ENCODE assay signal across 8 cellular contexts in genomic region chr2:66576381-66577330, GRCh38.
DNase-seq lines count a peak whose midpoint lies in the region; ATAC-seq, FAIRE-seq and TF ChIP-seq lines count a peak whose summit lies in the region.

No MANE protein-coding gene starts in this region.

- intact Hi-C loops in body of pancreas (cut with DNase I) = loop anchor here (5.0 kb wide), 1 partner anchor 144 kb away; no protein-coding TSS in a partner anchor
- intact Hi-C loops in CD4-positive, alpha-beta memory T cell (cut with micrococcal nuclease) = no loop called here

- no peaks in the 10 kb centered on the region for H3K79me2 ChIP-seq in keratinocyte (ENCODE audit: control insufficient read depth, insufficient read depth, low read length)

- CTCF ChIA-PET in CD4-positive, alpha-beta memory T cell (lab: Charles Lee; ENCODE audit: partially characterized antibody) = no interaction called here

- TF ChIP-seq CTCF in HFFc6 (IDR thresholded peaks at IDR 0.05) (no peak), body of pancreas (IDR thresholded peaks at IDR 0.05) (peak in 1 of 7 experiments; percentile 17), keratinocyte (optimal IDR thresholded peaks at IDR 0.05 in 1 of 3, IDR thresholded peaks at IDR 0.05 in 1 of 3, conservative IDR thresholded peaks at IDR 0.05 in 1 of 3; ENCODE audit: extremely low read depth in 1 of 3, insufficient read depth in 2 of 3, low read length in 3 of 3) (no peak)

- POLR2A ChIA-PET in CD4-positive, alpha-beta memory T cell (lab: Charles Lee; ENCODE audit: partially characterized antibody) = no interaction called here

- H3K9me3 ChIP-seq in body of pancreas (no peaks in the 10 kb centered on the region), keratinocyte (ENCODE audit: control insufficient read depth, low read depth, low read length) (no peaks in the 10 kb centered on the region)
- H3K9me3 ChIP-seq in CD4-positive, alpha-beta memory T cell (ENCODE audit: control insufficient read depth in 1 of 2, low read length in 2 of 2) = no peaks in the 10 kb centered on the region

- peaks cover 7% of the 10 kb centered on the region for H3K36me3 Mint-ChIP-seq in HFFc6 (ENCODE audit: low read depth)
- peaks cover 0 to under 1% of the 10 kb centered on the region in 2 donors for H3K36me3 Mint-ChIP-seq in stimulated activated naive B cell treated with anti-CD40 and anti-IgM and Interleukin-4, amounts not matched to agents 10 μg/mL and 1 μg/mL and 100 μg/mL, for 72 hours
- H3K36me3 Mint-ChIP-seq in CD4-positive, alpha-beta memory T cell = no peaks in the 10 kb centered on the region

- no peak overlapping the region; the same call in 1 of the 2 replicates for H3K27ac Mint-ChIP-seq in HFFc6
- peak overlapping the region; percentile 79 for H3K27ac Mint-ChIP-seq in stimulated activated naive B cell treated with anti-CD40 and anti-IgM and Interleukin-4, amounts not matched to agents 10 μg/mL and 1 μg/mL and 100 μg/mL, for 72 hours
- no peak overlapping the region for H3K27ac Mint-ChIP-seq in CD4-positive, alpha-beta memory T cell

- H3K4me2 ChIP-seq in keratinocyte (ENCODE audit: control insufficient read depth, extremely low read depth, insufficient read depth, low read depth, low read length) = peak overlapping the region; percentile 98

- 0% methylated on average over 27 to 45 of the region's 45 CpGs for WGBS in body of pancreas, 2 donors

- peaks cover 27% of the 10 kb centered on the region for H3K27me3 Mint-ChIP-seq in HFFc6 (ENCODE audit: insufficient read depth)
- H3K27me3 Mint-ChIP-seq in stimulated activated naive B cell treated with anti-CD40 and anti-IgM and Interleukin-4, amounts not matched to agents 10 μg/mL and 1 μg/mL and 100 μg/mL, for 72 hours = peaks cover 56 to 60% of the 10 kb centered on the region in 2 donors
- H3K27me3 Mint-ChIP-seq in CD4-positive, alpha-beta memory T cell = peaks cover 35 to 49% of the 10 kb centered on the region in 2 donors

- peak in 2 of 3 donors; percentile 60 to 67 for TF ChIP-seq POLR2A in body of pancreas (IDR thresholded peaks at IDR 0.05)

- no peak overlapping the region for H3K4me3 Mint-ChIP-seq in HFFc6
- peak overlapping the region; percentile 56 to 60 for H3K4me3 Mint-ChIP-seq in stimulated activated naive B cell treated with anti-CD40 and anti-IgM and Interleukin-4, amounts not matched to agents 10 μg/mL and 1 μg/mL and 100 μg/mL, for 72 hours
- H3K4me3 Mint-ChIP-seq in CD4-positive, alpha-beta memory T cell = no peak overlapping the region

- H3K4me1 Mint-ChIP-seq in HFFc6 (ENCODE audit: low read depth) = peaks cover 81% of the 10 kb centered on the region
- peaks cover 27 to 36% of the 10 kb centered on the region in 2 donors for H3K4me1 Mint-ChIP-seq in stimulated activated naive B cell treated with anti-CD40 and anti-IgM and Interleukin-4, amounts not matched to agents 10 μg/mL and 1 μg/mL and 100 μg/mL, for 72 hours
- peaks cover 0 to 12% (median 3%) of the 10 kb centered on the region in 4 donors for H3K4me1 Mint-ChIP-seq in CD4-positive, alpha-beta memory T cell

- H3K9me3 Mint-ChIP-seq in HFFc6 = no peaks in the 10 kb centered on the region
- peaks cover 0 to 3% of the 10 kb centered on the region in 2 donors for H3K9me3 Mint-ChIP-seq in stimulated activated naive B cell treated with anti-CD40 and anti-IgM and Interleukin-4, amounts not matched to agents 10 μg/mL and 1 μg/mL and 100 μg/mL, for 72 hours
- H3K9me3 Mint-ChIP-seq in CD4-positive, alpha-beta memory T cell = peaks cover 0 to 13% (median 5%) of the 10 kb centered on the region in 8 donors

- no peak for FAIRE-seq in keratinocyte (lab: Jason Lieb, UNC)

- H3K9ac ChIP-seq in keratinocyte (ENCODE audit: control insufficient read depth, extremely low read depth, insufficient read depth, low read length) = peak overlapping the region; percentile 74

- H3K4me1 ChIP-seq in body of pancreas (peaks cover 38% of the 10 kb centered on the region), keratinocyte (ENCODE audit: control insufficient read depth, extremely low read depth, insufficient read depth, low read length) (peaks cover 11% of the 10 kb centered on the region)
- no peaks in the 10 kb centered on the region for H3K4me1 ChIP-seq in CD4-positive, alpha-beta memory T cell (ENCODE audit: insufficient read depth, low read length)

- peak overlapping the region; percentile 15 to 31 for H3K4me3 ChIP-seq in body of pancreas
- H3K4me3 ChIP-seq in keratinocyte (ENCODE audit: control insufficient read depth in 2 of 3, extremely low read depth in 1 of 3, insufficient read depth in 2 of 3, low read depth in 1 of 3, low read length in 3 of 3) = peak overlapping the region; percentile 30 to 82 (median 70)
- no peak overlapping the region for H3K4me3 ChIP-seq in CD4-positive, alpha-beta memory T cell (ENCODE audit: low read length in 2 of 2)

- H3K9me1 ChIP-seq in keratinocyte (ENCODE audit: control insufficient read depth, extremely low read depth, insufficient read depth, low read length) = no peaks in the 10 kb centered on the region

- peak; percentile 44 for DNase-seq in HFFc6
- DNase-seq in body of pancreas = peak; percentile 61 to 76 (median 72)
- DNase-seq in keratinocyte (ENCODE audit: low read depth, low spot score) = no peak
- no peak for DNase-seq in stimulated activated naive B cell treated with anti-CD40 and anti-IgM and Interleukin-4, amounts not matched to agents 10 μg/mL and 1 μg/mL and 100 μg/mL, for 72 hours
- DNase-seq in GM19238 (ENCODE audit: insufficient read length, low spot score) = no peak
- no peak for DNase-seq in CD4-positive, alpha-beta memory T cell

- dilution Hi-C loops in keratinocyte (cut with MboI; ENCODE audit: extremely low pct_ligation_motif_present, low sequenced_read_pairs) = no loop called here

- H3K27me3 ChIP-seq in body of pancreas = no peaks in the 10 kb centered on the region
- peaks cover 52% of the 10 kb centered on the region for H3K27me3 ChIP-seq in keratinocyte (ENCODE audit: control insufficient read depth, extremely low read depth, insufficient read depth, low read length)
- H3K27me3 ChIP-seq in CD4-positive, alpha-beta memory T cell (ENCODE audit: insufficient read depth, low read length) = peaks cover 22% of the 10 kb centered on the region

- no peaks in the 10 kb centered on the region for H4K20me1 ChIP-seq in keratinocyte (ENCODE audit: control insufficient read depth, extremely low read depth, insufficient read depth, low read length)

- peak; percentile 38 for ATAC-seq in body of pancreas
- peak in 1 of 2 donors; percentile 22 for ATAC-seq in stimulated activated naive B cell treated with anti-CD40 and anti-IgM and Interleukin-4, amounts not matched to agents 10 μg/mL and 1 μg/mL and 100 μg/mL, for 72 hours (replicated peaks)
- no peak for ATAC-seq in HG03565 (IDR thresholded peaks at IDR 0.05; ENCODE audit: unreplicated experiment)
- no peak for ATAC-seq in GM18867 (IDR thresholded peaks at IDR 0.05; ENCODE audit: unreplicated experiment)

- peak overlapping the region; percentile 68 for H2AFZ ChIP-seq in keratinocyte (ENCODE audit: control insufficient read depth, low read length)

- H3K36me3 ChIP-seq in body of pancreas (replicated peaks in 1 of 2; ENCODE audit: insufficient read depth in 1 of 2, low read depth in 2 of 2) (peaks cover 0 to 3% of the 10 kb centered on the region in 2 donors), keratinocyte (ENCODE audit: control insufficient read depth in 2 of 2, extremely low read depth in 1 of 2, insufficient read depth in 2 of 2, low read length in 2 of 2) (no peaks in the 10 kb centered on the region)
- no peaks in the 10 kb centered on the region for H3K36me3 ChIP-seq in CD4-positive, alpha-beta memory T cell (ENCODE audit: insufficient read depth, low read length)

- H3K27ac ChIP-seq in body of pancreas = peak overlapping the region; percentile 92 to 98 (median 97)
- H3K27ac ChIP-seq in keratinocyte (ENCODE audit: control insufficient read depth, insufficient read depth, low read length) = no peak overlapping the region
- H3K27ac ChIP-seq in CD4-positive, alpha-beta memory T cell (ENCODE audit: low read depth, low read length) = no peak overlapping the region

Comparison
In these comparisons a context has a peak if more than half of its experiments do, and no peak if none do; other contexts are left out.
1. DNase-seq: peak in HFFc6 (single experiment) and body of pancreas (4 of 4); none in keratinocyte (single experiment), stimulated activated naive B cell treated with anti-CD40 and anti-IgM and Interleukin-4, amounts not matched to agents 10 μg/mL and 1 μg/mL and 100 μg/mL, for 72 hours (single experiment), GM19238 (single experiment) and CD4-positive, alpha-beta memory T cell (0 of 5).
2. H3K4me3 Mint-ChIP-seq: peak in stimulated activated naive B cell treated with anti-CD40 and anti-IgM and Interleukin-4, amounts not matched to agents 10 μg/mL and 1 μg/mL and 100 μg/mL, for 72 hours (2 of 2); none in HFFc6 (single experiment) and CD4-positive, alpha-beta memory T cell (0 of 8).
3. H3K27ac ChIP-seq: peak in body of pancreas (4 of 4); none in keratinocyte (single experiment) and CD4-positive, alpha-beta memory T cell (single experiment).
4. H3K4me3 ChIP-seq: peak in body of pancreas (2 of 2) and keratinocyte (3 of 3); none in CD4-positive, alpha-beta memory T cell (0 of 2).